ENCODE assay signal across 1 cellular context in genomic region chr18:61554117-61554776, GRCh38.
TF ChIP-seq lines count a peak whose summit lies in the region.

No MANE protein-coding gene starts in this region.

TF ChIP-seq in H1, 55 proteins besides CTCF, POLR2A, EP300 and RAD21 (continued from another document):
- TF ChIP-seq SIX5 (IDR thresholded peaks at IDR 0.05; ENCODE audit: low read depth, low read length) (no peak), KDM5A (IDR thresholded peaks at IDR 0.05; ENCODE audit: low read length) (no peak), ASH2L (IDR thresholded peaks at IDR 0.05; ENCODE audit: low read length) (no peak), BCL11A (IDR thresholded peaks at IDR 0.05; ENCODE audit: low read depth in 2 of 2, low read length in 2 of 2) (no peak), BACH1 (IDR thresholded peaks at IDR 0.05; ENCODE audit: low read length) (no peak), CBX5 (IDR thresholded peaks at IDR 0.05; ENCODE audit: low read depth, low read length) (no peak), MAFK (IDR thresholded peaks at IDR 0.05; ENCODE audit: low read depth, low read length) (no peak), JUN (IDR thresholded peaks at IDR 0.05; ENCODE audit: low read depth, low read length) (no peak), POLR2AphosphoS5 (IDR thresholded peaks at IDR 0.05; ENCODE audit: low read depth, low read length) (no peak), EGR1 (IDR thresholded peaks at IDR 0.05; ENCODE audit: borderline replicate concordance, low read depth, low read length) (no peak), SIN3A (conservative IDR thresholded peaks at IDR 0.05 in 1 of 2, IDR thresholded peaks at IDR 0.05 in 1 of 2; ENCODE audit: low read depth in 1 of 2, low read length in 2 of 2) (no peak), RBBP5 (IDR thresholded peaks at IDR 0.05; ENCODE audit: borderline replicate concordance, low read depth, low read length) (no peak), CREB1 (IDR thresholded peaks at IDR 0.05) (no peak)
